ENCODE assay signal across 24 cellular contexts in the genomic region with DNA sequence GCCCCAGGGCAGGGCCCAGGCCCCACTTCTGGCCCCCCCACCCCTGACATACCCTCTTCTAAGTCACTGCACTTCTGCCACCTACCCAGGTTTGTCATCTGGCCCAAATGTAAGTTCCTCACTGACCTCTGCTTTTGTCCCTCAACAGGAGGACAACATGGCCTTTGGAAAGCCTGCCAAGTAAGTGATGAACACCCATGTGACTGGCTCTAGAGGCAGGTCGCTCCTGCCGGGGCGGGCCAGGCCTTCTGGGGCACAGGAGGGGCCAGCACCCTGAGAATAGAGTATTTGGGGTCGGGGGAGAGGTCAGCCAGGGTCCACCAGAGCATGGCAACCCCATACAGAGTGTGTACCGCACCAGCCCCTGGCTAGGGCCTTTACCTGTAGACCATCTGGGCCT. TPM values are rescaled to one million over a fixed set of nuclear protein-coding genes. Genes with fewer than 3 reads are reported as not detected.
A peak's percentile ranks its signal among the peaks of the same experiment; 100 is the strongest.
DNase-seq lines count a peak whose midpoint lies in the region; ATAC-seq and TF ChIP-seq lines count a peak whose summit lies in the region.
"Had no signal": no experiment of that assay in that cellular context is flagged by ENCODE, and none has a peak within 500 bp of the region (broad histone marks: within the 10 kb centered on the region; RNA-seq: fewer than 3 reads in every experiment).

No MANE protein-coding gene starts in this region.

- H3K4me3 ChIP-seq in BLaER1 treated with 17β-estradiol and CSF1 and Interleukin-3, amounts not matched to agents 10 nM and 100 nM, result no peak overlapping the region
- H3K4me3 ChIP-seq in MM.1S (ENCODE audit: low read length), result no peak overlapping the region
- H3K4me3 ChIP-seq: skin epidermis, testis had no signal

- TF ChIP-seq CTCF in MM.1S (IDR thresholded peaks at IDR 0.05; ENCODE audit: low read length), result no peak

- intact Hi-C loops in Right ventricle myocardium superior (cut with DNase I), result no loop called here

- H2AFZ ChIP-seq in MM.1S (ENCODE audit: low read length), result no peak overlapping the region

- peaks cover 28 to 37% of the 10 kb centered on the region in 2 donors for H3K4me1 Mint-ChIP-seq in natural killer cell treated with Interleukin-12 subunit alpha and Interleukin-12 subunit beta and Interleukin-15 and Interleukin-18, amount 100 ng/mL, for 72 hours (ENCODE audit: low read depth in 2 of 2)

- peaks cover 45% of the 10 kb centered on the region for H3K79me2 ChIP-seq in MM.1S (ENCODE audit: low read length)

- peak overlapping the region; percentile 16 to 54 for H3K27ac Mint-ChIP-seq in natural killer cell treated with Interleukin-12 subunit alpha and Interleukin-12 subunit beta and Interleukin-15 and Interleukin-18, amount 100 ng/mL, for 72 hours

- no peaks in the 10 kb centered on the region for H3K9me3 ChIP-seq in BLaER1 treated with 17β-estradiol and CSF1 and Interleukin-3, amounts not matched to agents 10 nM and 100 nM (replicated peaks in 1 of 11)
- no peaks in the 10 kb centered on the region for H3K9me3 ChIP-seq in MM.1S (replicated peaks; ENCODE audit: insufficient read depth, low read length)
- H3K9me3 ChIP-seq: testis had no signal

- H3F3A ChIP-seq in MM.1S (ENCODE audit: insufficient read depth, low read length), result no peaks in the 10 kb centered on the region

- no peak overlapping the region for H3K4me3 Mint-ChIP-seq in natural killer cell treated with Interleukin-12 subunit alpha and Interleukin-12 subunit beta and Interleukin-15 and Interleukin-18, amount 100 ng/mL, for 72 hours

- no peaks in the 10 kb centered on the region for H3K27me3 ChIP-seq in BLaER1 treated with 17β-estradiol and CSF1 and Interleukin-3, amounts not matched to agents 10 nM and 100 nM
- H3K27me3 ChIP-seq in MM.1S (replicated peaks; ENCODE audit: insufficient read depth, low read length), result no peaks in the 10 kb centered on the region
- H3K27me3 ChIP-seq: testis had no signal

- H3K4me1 ChIP-seq in BLaER1 treated with 17β-estradiol and CSF1 and Interleukin-3, amounts not matched to agents 10 nM and 100 nM, result peaks cover 7 to 48% (median 27%) of the 10 kb centered on the region in 10 experiments; a peak in 17 of 20 replicates
- no peaks in the 10 kb centered on the region for H3K4me1 ChIP-seq in MM.1S (ENCODE audit: low read length)

- no peaks in the 10 kb centered on the region for H3K36me3 Mint-ChIP-seq in natural killer cell treated with Interleukin-12 subunit alpha and Interleukin-12 subunit beta and Interleukin-15 and Interleukin-18, amount 100 ng/mL, for 72 hours

- H3K9ac ChIP-seq in BLaER1 treated with 17β-estradiol and CSF1 and Interleukin-3, amounts not matched to agents 10 nM and 100 nM, result peak overlapping the region in 8 of 11 experiments; percentile 6 to 41 (median 18); a peak in 11 of 22 replicates
- H3K9ac ChIP-seq in MM.1S (ENCODE audit: low read length), result no peak overlapping the region

- H3K27ac ChIP-seq in BLaER1 treated with 17β-estradiol and CSF1 and Interleukin-3, amounts not matched to agents 10 nM and 100 nM, result peak overlapping the region in 8 of 11 experiments; percentile 14 to 52 (median 32); a peak in 11 of 22 replicates
- H3K27ac ChIP-seq in MM.1S (ENCODE audit: low read length), result no peak overlapping the region
- H3K27ac ChIP-seq: testis had no signal

- H4K20me1 ChIP-seq in BLaER1 treated with 17β-estradiol and CSF1 and Interleukin-3, amounts not matched to agents 10 nM and 100 nM, result peaks cover 9 to 62% (median 34%) of the 10 kb centered on the region in 11 experiments; a peak in 18 of 22 replicates
- no peaks in the 10 kb centered on the region for H4K20me1 ChIP-seq in MM.1S (ENCODE audit: insufficient read depth, low read length)

- peak overlapping the region in 5 of 11 experiments; percentile 17 to 72 (median 33); a peak in 8 of 22 replicates for H3K4me2 ChIP-seq in BLaER1 treated with 17β-estradiol and CSF1 and Interleukin-3, amounts not matched to agents 10 nM and 100 nM
- no peak overlapping the region for H3K4me2 ChIP-seq in MM.1S (ENCODE audit: low read depth, low read length)

- H3K9me2 ChIP-seq in MM.1S (replicated peaks; ENCODE audit: insufficient read depth, low read length), result no peaks in the 10 kb centered on the region

- no peaks in the 10 kb centered on the region for H3K27me3 Mint-ChIP-seq in natural killer cell treated with Interleukin-12 subunit alpha and Interleukin-12 subunit beta and Interleukin-15 and Interleukin-18, amount 100 ng/mL, for 72 hours

- DNase-seq in G401 (ENCODE audit: low spot score) (peak; percentile 50), Right ventricle myocardium superior (no peak), DMS153 treated with DMSO at 0.1 percent for 48 hours (lab: John Stamatoyannopoulos, UW; ENCODE audit: unreplicated experiment) (no peak), MM.1S (no peak)
- DNase-seq in natural killer cell treated with Interleukin-12 subunit alpha and Interleukin-12 subunit beta and Interleukin-15 and Interleukin-18, amount 100 ng/mL, for 72 hours (ENCODE audit: low spot score), result peak; percentile 42
- DNase-seq: activated CD4-positive, CD25-positive, alpha-beta regulatory T cell treated with anti-CD3 and anti-CD28 coated beads, Interleukin-2, amount 50 U/mL, for 72 hours; activated effector memory CD4-positive, alpha-beta T cell treated with anti-CD3 and anti-CD28 coated beads, Interleukin-2, amount 50 U/mL, for 16 hours; amniotic stem cell; DMS79 treated with DMSO at 0.1 percent for 48 hours; Karpas-422; NCI-H1092 treated with DMSO at 0.1 percent for 48 hours; NCI-H2029; NCI-H345; NCI-H774; stimulated activated CD4-positive, alpha-beta T cell treated with anti-CD3 and anti-CD28 coated beads, Interleukin-2, amount 100 ng/mL, for 24 hours; stimulated activated naive CD4-positive, alpha-beta T cell; testis had no signal

- in situ Hi-C loops in G401 (cut with HindIII; ENCODE audit: low sequenced_read_pairs), result no loop called here

- H3K36me3 ChIP-seq in BLaER1 treated with 17β-estradiol and CSF1 and Interleukin-3, amounts not matched to agents 10 nM and 100 nM, result peaks cover 76 to 100% (median 97%) of the 10 kb centered on the region in 11 experiments
- H3K36me3 ChIP-seq in MM.1S (replicated peaks; ENCODE audit: insufficient read depth, low read length), result no peaks in the 10 kb centered on the region; the same call in 1 of the 2 replicates

- ATAC-seq in Right ventricle myocardium superior (ENCODE audit: poor library complexity), result peak; percentile 63
- ATAC-seq in natural killer cell treated with Interleukin-12 subunit alpha and Interleukin-12 subunit beta and Interleukin-15 and Interleukin-18, amount 100 ng/mL, for 72 hours, result no peak
- no peak for ATAC-seq in GM21447 (IDR thresholded peaks at IDR 0.05; ENCODE audit: unreplicated experiment)

- no peaks in the 10 kb centered on the region for H3K9me3 Mint-ChIP-seq in natural killer cell treated with Interleukin-12 subunit alpha and Interleukin-12 subunit beta and Interleukin-15 and Interleukin-18, amount 100 ng/mL, for 72 hours

RNA-seq across cellular contexts. Expression of a gene that starts 9.9 kb away (rescaled TPM):
- total RNA-seq in G401 (2014; rRNA removed; shearing (Covaris generic)), result 38.2 and 44.0 TPM in 2 replicates
- total RNA-seq in Right ventricle myocardium superior, result 0.43 TPM
- total RNA-seq in natural killer cell treated with Interleukin-12 subunit alpha and Interleukin-12 subunit beta and Interleukin-15 and Interleukin-18, amount 100 ng/mL, for 72 hours, result 10 to 100 TPM; 24.2 to 39.5 TPM
- total RNA-seq: endothelial cell of umbilical vein had no signal

RNA-seq across cellular contexts. Expression of a gene that starts 10.0 kb away (rescaled TPM):
- total RNA-seq in G401 (2014; rRNA removed; shearing (Covaris generic)), result 38.2 and 49.1 TPM in 2 replicates
- total RNA-seq in Right ventricle myocardium superior, result 18.6 TPM
- total RNA-seq in natural killer cell treated with Interleukin-12 subunit alpha and Interleukin-12 subunit beta and Interleukin-15 and Interleukin-18, amount 100 ng/mL, for 72 hours, result 10 to 100 TPM; 40.6 to 49.5 TPM

RNA-seq across cellular contexts. Expression of a gene that starts 34.8 kb away (rescaled TPM):
- 10.0 and 17.3 TPM in 2 replicates for total RNA-seq in G401 (2014; rRNA removed; shearing (Covaris generic))
- total RNA-seq in Right ventricle myocardium superior, result 41.0 TPM
- 1 to 10 TPM; 8.5 TPM for total RNA-seq in natural killer cell treated with Interleukin-12 subunit alpha and Interleukin-12 subunit beta and Interleukin-15 and Interleukin-18, amount 100 ng/mL, for 72 hours

RNA-seq across cellular contexts. Expression of a gene that starts 42.7 kb away (rescaled TPM):
- not detected in 2 replicates for total RNA-seq in G401 (2014; rRNA removed; shearing (Covaris generic))
- 15.8 TPM for total RNA-seq in Right ventricle myocardium superior
- not detected for total RNA-seq in natural killer cell treated with Interleukin-12 subunit alpha and Interleukin-12 subunit beta and Interleukin-15 and Interleukin-18, amount 100 ng/mL, for 72 hours
- total RNA-seq: dermis microvascular lymphatic vessel endothelial cell, endothelial cell of umbilical vein had no signal

RNA-seq across cellular contexts. Expression of a gene that starts 51.2 kb away (rescaled TPM):
- not detected in 2 replicates for total RNA-seq in G401 (2014; rRNA removed; shearing (Covaris generic))
- total RNA-seq in Right ventricle myocardium superior, result not detected
- not detected for total RNA-seq in natural killer cell treated with Interleukin-12 subunit alpha and Interleukin-12 subunit beta and Interleukin-15 and Interleukin-18, amount 100 ng/mL, for 72 hours
- total RNA-seq: dermis microvascular lymphatic vessel endothelial cell, endothelial cell of umbilical vein, liver, pulmonary artery endothelial cell had no signal

Comparison
In these comparisons a context has a peak if more than half of its experiments do, and no peak if none do; other contexts are left out.
1. DNase-seq: peak in G401 (single experiment) and natural killer cell treated with Interleukin-12 subunit alpha and Interleukin-12 subunit beta and Interleukin-15 and Interleukin-18, amount 100 ng/mL, for 72 hours (single experiment); none in Right ventricle myocardium superior (single experiment), DMS153 treated with DMSO at 0.1 percent for 48 hours (single experiment) and MM.1S (single experiment).
2. RNA of a gene that starts 9.9 kb away (total RNA-seq): 38.2 to 44.0 TPM in G401 and 24.2 to 39.5 TPM in natural killer cell treated with Interleukin-12 subunit alpha and Interleukin-12 subunit beta and Interleukin-15 and Interleukin-18, amount 100 ng/mL, for 72 hours; 0.43 TPM in Right ventricle myocardium superior (single experiment); every median in the first group is over 10 times any median in the second.